2 cellular contexts compared by ENCODE assay signal in the genomic region with DNA sequence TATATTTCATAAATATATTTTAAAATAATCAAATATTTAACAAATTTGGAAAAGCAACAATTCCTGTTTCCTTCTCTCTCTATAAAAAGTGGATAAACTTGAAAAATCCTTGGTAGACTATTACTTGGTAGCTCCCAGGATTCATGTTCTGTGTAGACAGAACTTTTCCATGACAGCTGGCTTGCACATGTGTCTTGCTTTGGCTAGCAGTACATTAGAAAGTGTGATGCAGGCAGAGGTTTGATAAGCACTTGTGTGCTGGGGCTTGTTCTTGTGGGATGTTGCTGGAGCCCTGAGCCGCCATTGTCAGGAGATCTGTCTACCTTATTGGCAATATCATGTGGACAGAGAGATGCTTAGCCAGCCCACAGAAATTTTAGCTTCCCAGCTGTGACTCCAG.
TF ChIP-seq lines count a peak whose summit lies in the region.

No MANE protein-coding gene starts in this region.

TF ChIP-seq in SK-N-SH, 30 proteins besides CTCF, POLR2A, EP300 and RAD21 (continued from another document):
- TF ChIP-seq, protein P1, sequence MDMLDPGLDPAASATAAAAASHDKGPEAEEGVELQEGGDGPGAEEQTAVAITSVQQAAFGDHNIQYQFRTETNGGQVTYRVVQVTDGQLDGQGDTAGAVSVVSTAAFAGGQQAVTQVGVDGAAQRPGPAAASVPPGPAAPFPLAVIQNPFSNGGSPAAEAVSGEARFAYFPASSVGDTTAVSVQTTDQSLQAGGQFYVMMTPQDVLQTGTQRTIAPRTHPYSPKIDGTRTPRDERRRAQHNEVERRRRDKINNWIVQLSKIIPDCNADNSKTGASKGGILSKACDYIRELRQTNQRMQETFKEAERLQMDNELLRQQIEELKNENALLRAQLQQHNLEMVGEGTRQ (IDR thresholded peaks at IDR 0.05; ENCODE audit: borderline replicate concordance, low read depth, low read length): no peak
- no peak for TF ChIP-seq POLR2AphosphoS5 (IDR thresholded peaks at IDR 0.05; ENCODE audit: low read depth, low read length)
- no peak for TF ChIP-seq FOXJ3 (CRISPR knock-in tag; IDR thresholded peaks at IDR 0.05)
- TF ChIP-seq GATA2 (CRISPR knock-in tag; IDR thresholded peaks at IDR 0.05): no peak
- no peak for TF ChIP-seq ELF1 (IDR thresholded peaks at IDR 0.05)
- TF ChIP-seq JUND (IDR thresholded peaks at IDR 0.05): no peak
- TF ChIP-seq MXI1 (IDR thresholded peaks at IDR 0.05; ENCODE audit: low read depth, low read length): no peak; the same call in 1 of the 2 replicates
- no peak for TF ChIP-seq CHD2 (IDR thresholded peaks at IDR 0.05; ENCODE audit: low read length, partially characterized antibody)
- TF ChIP-seq, protein P2, sequence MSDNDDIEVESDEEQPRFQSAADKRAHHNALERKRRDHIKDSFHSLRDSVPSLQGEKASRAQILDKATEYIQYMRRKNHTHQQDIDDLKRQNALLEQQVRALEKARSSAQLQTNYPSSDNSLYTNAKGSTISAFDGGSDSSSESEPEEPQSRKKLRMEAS (IDR thresholded peaks at IDR 0.05; ENCODE audit: low read depth): no peak

TF ChIP-seq in SK-N-SH treated with all-trans-retinoic acid at 6 μM for 48 hours, 23 proteins besides CTCF, POLR2A, EP300 and RAD21 (continued from another document):
- no peak for TF ChIP-seq TOX (CRISPR knock-in tag; IDR thresholded peaks at IDR 0.05; ENCODE audit: borderline replicate concordance)
- TF ChIP-seq, protein P3, sequence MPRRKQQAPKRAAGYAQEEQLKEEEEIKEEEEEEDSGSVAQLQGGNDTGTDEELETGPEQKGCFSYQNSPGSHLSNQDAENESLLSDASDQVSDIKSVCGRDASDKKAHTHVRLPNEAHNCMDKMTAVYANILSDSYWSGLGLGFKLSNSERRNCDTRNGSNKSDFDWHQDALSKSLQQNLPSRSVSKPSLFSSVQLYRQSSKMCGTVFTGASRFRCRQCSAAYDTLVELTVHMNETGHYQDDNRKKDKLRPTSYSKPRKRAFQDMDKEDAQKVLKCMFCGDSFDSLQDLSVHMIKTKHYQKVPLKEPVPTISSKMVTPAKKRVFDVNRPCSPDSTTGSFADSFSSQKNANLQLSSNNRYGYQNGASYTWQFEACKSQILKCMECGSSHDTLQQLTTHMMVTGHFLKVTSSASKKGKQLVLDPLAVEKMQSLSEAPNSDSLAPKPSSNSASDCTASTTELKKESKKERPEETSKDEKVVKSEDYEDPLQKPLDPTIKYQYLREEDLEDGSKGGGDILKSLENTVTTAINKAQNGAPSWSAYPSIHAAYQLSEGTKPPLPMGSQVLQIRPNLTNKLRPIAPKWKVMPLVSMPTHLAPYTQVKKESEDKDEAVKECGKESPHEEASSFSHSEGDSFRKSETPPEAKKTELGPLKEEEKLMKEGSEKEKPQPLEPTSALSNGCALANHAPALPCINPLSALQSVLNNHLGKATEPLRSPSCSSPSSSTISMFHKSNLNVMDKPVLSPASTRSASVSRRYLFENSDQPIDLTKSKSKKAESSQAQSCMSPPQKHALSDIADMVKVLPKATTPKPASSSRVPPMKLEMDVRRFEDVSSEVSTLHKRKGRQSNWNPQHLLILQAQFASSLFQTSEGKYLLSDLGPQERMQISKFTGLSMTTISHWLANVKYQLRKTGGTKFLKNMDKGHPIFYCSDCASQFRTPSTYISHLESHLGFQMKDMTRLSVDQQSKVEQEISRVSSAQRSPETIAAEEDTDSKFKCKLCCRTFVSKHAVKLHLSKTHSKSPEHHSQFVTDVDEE (CRISPR knock-in tag; IDR thresholded peaks at IDR 0.05): no peak
